19 cellular contexts compared by ENCODE assay signal in the genomic region with DNA sequence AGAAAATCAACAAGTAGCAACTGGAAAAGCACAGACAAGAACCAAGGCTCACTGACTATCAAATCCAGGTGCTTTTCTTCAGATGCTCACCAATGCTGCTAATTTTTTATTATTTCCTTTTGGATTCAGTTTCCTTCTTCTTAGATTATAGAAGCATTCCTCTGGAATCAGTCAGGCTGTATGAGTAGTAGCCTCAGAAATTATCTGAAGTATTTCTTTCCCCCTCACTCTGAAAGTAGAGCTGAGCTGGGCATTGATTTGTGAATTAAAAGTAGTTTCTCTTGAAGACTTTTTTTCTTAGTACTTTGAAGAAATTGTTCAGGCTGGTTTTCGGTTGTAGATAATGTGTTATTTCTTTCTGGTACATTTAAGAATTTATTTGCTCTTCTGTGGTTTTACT.
A peak's percentile ranks its signal among the peaks of the same experiment; 100 is the strongest.
DNase-seq lines count a peak whose midpoint lies in the region; ATAC-seq, FAIRE-seq and TF ChIP-seq lines count a peak whose summit lies in the region.
"Had no signal": no experiment of that assay in that cellular context is flagged by ENCODE, and none has a peak within 500 bp of the region (broad histone marks: within the 10 kb centered on the region; RNA-seq: fewer than 3 reads in every experiment).

No MANE protein-coding gene starts in this region.

- H3K27me3 Mint-ChIP-seq in GM23338 (ENCODE audit: insufficient read depth, low read depth, poor library complexity) (no peaks in the 10 kb centered on the region), astrocyte (ENCODE audit: low read depth, unreplicated experiment) (no peaks in the 10 kb centered on the region), T-helper 17 cell (no peaks in the 10 kb centered on the region)

- H3K9me3 Mint-ChIP-seq in GM23338 (no peaks in the 10 kb centered on the region), astrocyte (ENCODE audit: unreplicated experiment) (no peaks in the 10 kb centered on the region)

- H3K4me1 Mint-ChIP-seq in GM23338 = no peaks in the 10 kb centered on the region
- H3K4me1 Mint-ChIP-seq in astrocyte (ENCODE audit: low read depth, unreplicated experiment) = peaks cover 10% of the 10 kb centered on the region
- H3K4me1 Mint-ChIP-seq in T-helper 17 cell = no peaks in the 10 kb centered on the region
- H3K4me1 Mint-ChIP-seq: CD14-positive monocyte had no signal

- TF ChIP-seq CTCF in GM23338 (conservative IDR thresholded peaks at IDR 0.05; ENCODE audit: low read depth in 2 of 2) (no peak), astrocyte (IDR thresholded peaks at IDR 0.05; ENCODE audit: insufficient read depth, low read depth, low read length) (no peak), fibroblast of lung (conservative IDR thresholded peaks at IDR 0.05 in 1 of 2, IDR thresholded peaks at IDR 0.05 in 1 of 2; ENCODE audit: low read depth in 1 of 2, low read length in 2 of 2) (no peak)

- no peaks in the 10 kb centered on the region for H3K27me3 ChIP-seq in GM23338 (ENCODE audit: insufficient read depth)
- no peaks in the 10 kb centered on the region for H3K27me3 ChIP-seq in astrocyte (ENCODE audit: insufficient read depth, low read length)
- H3K27me3 ChIP-seq in fibroblast of lung (ENCODE audit: control insufficient read depth, insufficient read depth, low read length) = no peaks in the 10 kb centered on the region

- no peak overlapping the region for H3K27ac ChIP-seq in GM23338 (ENCODE audit: low read depth)
- H3K27ac ChIP-seq in astrocyte (ENCODE audit: low read depth, low read length) = no peak overlapping the region
- H3K27ac ChIP-seq in fibroblast of lung (ENCODE audit: insufficient read depth, low read length) = no peak overlapping the region

- H3K9me3 ChIP-seq in astrocyte (ENCODE audit: insufficient read depth, low read depth, low read length) (no peaks in the 10 kb centered on the region), fibroblast of lung (ENCODE audit: control insufficient read depth, insufficient read depth, low read depth, low read length) (no peaks in the 10 kb centered on the region), T-helper 17 cell (ENCODE audit: control insufficient read depth, low read length, poor library complexity, severe bottlenecking) (no peaks in the 10 kb centered on the region)

- no peaks in the 10 kb centered on the region for H3K36me3 Mint-ChIP-seq in GM23338 (ENCODE audit: low read depth)
- H3K36me3 Mint-ChIP-seq in astrocyte (ENCODE audit: low read depth, unreplicated experiment) = no peaks in the 10 kb centered on the region
- H3K36me3 Mint-ChIP-seq in T-helper 17 cell (ENCODE audit: low read depth) = no peaks in the 10 kb centered on the region
- H3K36me3 Mint-ChIP-seq: CD14-positive monocyte had no signal

- no peaks in the 10 kb centered on the region for H3F3A ChIP-seq in GM23338 (replicated peaks; ENCODE audit: low read depth)

- H3K36me3 ChIP-seq in GM23338 (ENCODE audit: insufficient read depth) = no peaks in the 10 kb centered on the region
- H3K36me3 ChIP-seq in astrocyte (ENCODE audit: insufficient read depth, low read length) = no peaks in the 10 kb centered on the region
- H3K36me3 ChIP-seq in fibroblast of lung (ENCODE audit: control insufficient read depth, insufficient read depth, low read length) = no peaks in the 10 kb centered on the region

- H3K4me3 ChIP-seq in GM23338 (no peak overlapping the region), astrocyte (ENCODE audit: insufficient read depth, low read depth, low read length) (no peak overlapping the region), fibroblast of lung (replicated peaks in 1 of 4; ENCODE audit: control extremely low read depth in 1 of 4, insufficient read depth in 1 of 4, low read depth in 3 of 4, low read length in 4 of 4) (no peak overlapping the region)

- no peaks in the 10 kb centered on the region for H3K4me1 ChIP-seq in GM23338 (ENCODE audit: insufficient read depth)
- no peaks in the 10 kb centered on the region for H3K4me1 ChIP-seq in astrocyte (ENCODE audit: insufficient read depth, low read length)
- no peaks in the 10 kb centered on the region for H3K4me1 ChIP-seq in fibroblast of lung (ENCODE audit: control insufficient read depth, extremely low read depth, insufficient read depth, low read length)

- no peak overlapping the region for H3K4me3 Mint-ChIP-seq in GM23338
- H3K4me3 Mint-ChIP-seq in astrocyte (ENCODE audit: unreplicated experiment) = no peak overlapping the region
- no peak overlapping the region for H3K4me3 Mint-ChIP-seq in T-helper 17 cell
- H3K4me3 Mint-ChIP-seq: CD14-positive monocyte had no signal

- H3K79me2 ChIP-seq in GM23338 (replicated peaks; ENCODE audit: insufficient read depth) (no peaks in the 10 kb centered on the region), astrocyte (ENCODE audit: insufficient read depth, low read length) (no peaks in the 10 kb centered on the region), fibroblast of lung (ENCODE audit: control insufficient read depth, insufficient read depth, low read length) (no peaks in the 10 kb centered on the region)

- DNase-seq in GM23338 (ENCODE audit: low spot score) (no peak), astrocyte (ENCODE audit: low read depth) (peak; percentile 71), fibroblast of lung (ENCODE audit: low read depth in 2 of 2) (peak; percentile 2 to 79), non-pigmented ciliary epithelial cell (ENCODE audit: low read depth) (peak; percentile 23), HuH-7.5 (ENCODE audit: low spot score) (no peak), T-helper 17 cell (no peak)
- no peak for DNase-seq in activated CD4-positive, alpha-beta T cell treated with anti-CD3 and anti-CD28 coated beads for 48 hours
- DNase-seq: 8988T, GDM1, KG1, NCI-H1417 treated with DMSO at 0.1 percent for 48 hours, NCI-H187 treated with DMSO at 0.1 percent for 48 hours, NCI-H226, NCI-H524 treated with DMSO at 0.1 percent for 48 hours, RPMI8226, SIG-M5 had no signal

- FAIRE-seq in astrocyte (lab: Jason Lieb, UNC) = no peak
- FAIRE-seq: GM19239 had no signal

- H3K9ac ChIP-seq in astrocyte (ENCODE audit: low read length) (no peak overlapping the region), fibroblast of lung (ENCODE audit: insufficient read depth, low read length) (no peak overlapping the region)

- ATAC-seq in GM23338 = no peak
- ATAC-seq in GM21576 (IDR thresholded peaks at IDR 0.05; ENCODE audit: unreplicated experiment) = no peak
- ATAC-seq in T-helper 17 cell = no peak

- no peak overlapping the region for H3K27ac Mint-ChIP-seq in GM23338
- peak overlapping the region; percentile 54 for H3K27ac Mint-ChIP-seq in astrocyte (ENCODE audit: unreplicated experiment)
- no peak overlapping the region for H3K27ac Mint-ChIP-seq in T-helper 17 cell
- H3K27ac Mint-ChIP-seq: CD14-positive monocyte had no signal

- H3K9me2 ChIP-seq in GM23338 (ENCODE audit: insufficient read depth) = no peaks in the 10 kb centered on the region

- H3K4me2 ChIP-seq in GM23338 = no peak overlapping the region
- H3K4me2 ChIP-seq in astrocyte (ENCODE audit: low read length) = peak overlapping the region; percentile 7
- no peak overlapping the region for H3K4me2 ChIP-seq in fibroblast of lung (ENCODE audit: extremely low read depth, insufficient read depth, low read length)

- H4K20me1 ChIP-seq in GM23338 (replicated peaks; ENCODE audit: insufficient read depth) (no peaks in the 10 kb centered on the region), astrocyte (ENCODE audit: insufficient read depth, low read length) (no peaks in the 10 kb centered on the region), fibroblast of lung (ENCODE audit: control insufficient read depth, extremely low read depth, insufficient read depth, low read length) (no peaks in the 10 kb centered on the region)

- 0 out of 2 replicates have a peak overlapping the region, but pooled peaks have one; percentile 10 for H2AFZ ChIP-seq in GM23338
- H2AFZ ChIP-seq in astrocyte (ENCODE audit: low read depth, low read length) = no peak overlapping the region
- H2AFZ ChIP-seq in fibroblast of lung (ENCODE audit: low read length) = no peak overlapping the region

TF ChIP-seq in GM23338, 12 proteins besides CTCF, POLR2A, EP300 and RAD21:
- TF ChIP-seq ZNF331 (CRISPR knock-in tag; IDR thresholded peaks at IDR 0.05; ENCODE audit: low read depth) = no peak
TF ChIP-seq in GM23338: peak in this region for 0.

Comparison
In these comparisons a context has a peak if more than half of its experiments do, and no peak if none do; other contexts are left out.
1. DNase-seq: peak in astrocyte (single experiment), fibroblast of lung (2 of 2) and non-pigmented ciliary epithelial cell (single experiment); none in GM23338 (single experiment), activated CD4-positive, alpha-beta T cell treated with anti-CD3 and anti-CD28 coated beads for 48 hours (single experiment), HuH-7.5 (single experiment) and T-helper 17 cell (0 of 3).